In genomic region chr17:48597492-48597774, GRCh38 we compare ENCODE assay signal across 10 cellular contexts. TPM values are rescaled to one million over a fixed set of nuclear protein-coding genes. Genes with fewer than 3 reads are reported as not detected.
A peak's percentile ranks its signal among the peaks of the same experiment; 100 is the strongest.
DNase-seq lines count a peak whose midpoint lies in the region; ATAC-seq and TF ChIP-seq lines count a peak whose summit lies in the region.
"Had no signal": no experiment of that assay in that cellular context is flagged by ENCODE, and none has a peak within 500 bp of the region (broad histone marks: within the 10 kb centered on the region; RNA-seq: fewer than 3 reads in every experiment).

No MANE protein-coding gene starts in this region.

- CTCF ChIA-PET in A673 (lab: Charles Lee) (no interaction called here), mammary epithelial cell (lab: Charles Lee; ENCODE audit: low non-redundant PET) (no interaction called here)

- peaks cover 45% of the 10 kb centered on the region for H3K4me1 ChIP-seq in A673 (ENCODE audit: insufficient read depth, low read length, poor library complexity, severe bottlenecking)
- peaks cover 50% of the 10 kb centered on the region for H3K4me1 ChIP-seq in HUES6 (ENCODE audit: control insufficient read depth, insufficient read depth, low read length)
- peaks cover 32% of the 10 kb centered on the region for H3K4me1 ChIP-seq in mammary epithelial cell (ENCODE audit: insufficient read depth, low read length)

- H3K9me3 Mint-ChIP-seq in naive B cell = peaks cover 0 to 3% (median 0%) of the 10 kb centered on the region in 7 donors

- H4K20me1 ChIP-seq in mammary epithelial cell (ENCODE audit: insufficient read depth, low read length) = no peaks in the 10 kb centered on the region

- in situ Hi-C loops in mammary epithelial cell (cut with MboI; ENCODE audit: low sequenced_read_pairs in 2 of 2) = loop anchor here (10.0 kb wide), 2 partner anchors 383 to 443 kb away; no protein-coding TSS in a partner anchor

- H3K27me3 Mint-ChIP-seq in naive B cell = peaks cover 76 to 98% (median 89%) of the 10 kb centered on the region in 3 donors

- H3K9ac ChIP-seq in HUES6 (ENCODE audit: low read length) = peak overlapping the region; percentile 87
- no peak overlapping the region for H3K9ac ChIP-seq in mammary epithelial cell (ENCODE audit: insufficient read depth, low read length)

- H3K36me3 Mint-ChIP-seq in naive B cell = peaks cover 0 to 7% of the 10 kb centered on the region in 2 donors

- peak overlapping the region; percentile 50 for H3K4me3 ChIP-seq in A673 (ENCODE audit: low read depth, low read length, poor library complexity, severe bottlenecking)
- H3K4me3 ChIP-seq in HUES6 (ENCODE audit: low read depth, low read length) = peak overlapping the region; percentile 57
- H3K4me3 ChIP-seq in mammary epithelial cell (replicated peaks in 1 of 3; ENCODE audit: insufficient read depth in 1 of 3, low read depth in 2 of 3, low read length in 3 of 3) = peak overlapping the region; percentile 49 to 69 (median 57)
- H3K4me3 ChIP-seq in H7 (ENCODE audit: insufficient read depth, low read depth, low read length) = no peak overlapping the region

- peak overlapping the region; percentile 90 for H2AFZ ChIP-seq in mammary epithelial cell (ENCODE audit: low read depth, low read length)

- POLR2A ChIA-PET in A673 (lab: Charles Lee; ENCODE audit: low non-redundant PET) = no interaction called here

- peak overlapping the region in 4 of 6 donors; percentile 31 to 85 (median 56) for H3K27ac Mint-ChIP-seq in naive B cell

- BruUV-seq in A673 (replicated peaks; lab: Mats Ljungman, UMichigan) = no TSS peak
- no TSS peak for BruUV-seq in mammary epithelial cell (replicated peaks; lab: Mats Ljungman, UMichigan)

- ATAC-seq in naive B cell (ENCODE audit: low read depth in 2 of 2) = no peak
- no peak for ATAC-seq in HG02759 (IDR thresholded peaks at IDR 0.05; ENCODE audit: unreplicated experiment)

- H3K4me3 Mint-ChIP-seq in naive B cell = peak overlapping the region; percentile 77 to 93 (median 86)

- intact Hi-C loops in A673 (cut with micrococcal nuclease; ENCODE audit: unreplicated experiment) (no loop called here), mammary epithelial cell (cut with micrococcal nuclease) (no loop called here)

- no peak for TF ChIP-seq CTCF in A673 (conservative IDR thresholded peaks at IDR 0.05; ENCODE audit: low read depth, low read length)
- no peak for TF ChIP-seq CTCF in mammary epithelial cell (conservative IDR thresholded peaks at IDR 0.05 in 1 of 2, IDR thresholded peaks at IDR 0.05 in 1 of 2; ENCODE audit: extremely low read depth in 1 of 2, insufficient read depth in 1 of 2, low read depth in 1 of 2, low read length in 2 of 2)

- no peaks in the 10 kb centered on the region for H3K27me3 ChIP-seq in A673 (replicated peaks; ENCODE audit: insufficient read depth, low read depth, low read length, poor library complexity)
- H3K27me3 ChIP-seq in HUES6 (ENCODE audit: control insufficient read depth, insufficient read depth, low read length) = peaks cover 100% of the 10 kb centered on the region
- H3K27me3 ChIP-seq in mammary epithelial cell (ENCODE audit: insufficient read depth, low read length) = peaks cover 35% of the 10 kb centered on the region
- peaks cover 99% of the 10 kb centered on the region for H3K27me3 ChIP-seq in H7 (ENCODE audit: control insufficient read depth, insufficient read depth, low read length)

- H3K36me3 ChIP-seq in A673 (ENCODE audit: insufficient read depth, low read length, poor library complexity, severe bottlenecking) (peaks cover 9% of the 10 kb centered on the region), HUES6 (ENCODE audit: control insufficient read depth, insufficient read depth, low read length) (no peaks in the 10 kb centered on the region; the same call in 1 of the 2 replicates), mammary epithelial cell (ENCODE audit: insufficient read depth, low read length) (no peaks in the 10 kb centered on the region), H7 (replicated peaks; ENCODE audit: control insufficient read depth, insufficient read depth, low read length) (no peaks in the 10 kb centered on the region)

- H3K9me3 ChIP-seq in A673 (ENCODE audit: low read depth, low read length, poor library complexity, severe bottlenecking) (no peaks in the 10 kb centered on the region), HUES6 (ENCODE audit: control insufficient read depth, insufficient read depth, low read depth, low read length) (no peaks in the 10 kb centered on the region), mammary epithelial cell (replicated peaks; ENCODE audit: insufficient read depth, low read length) (no peaks in the 10 kb centered on the region)

- H3K4me2 ChIP-seq in mammary epithelial cell (ENCODE audit: insufficient read depth, low read depth, low read length) = peak overlapping the region; percentile 99

- peak overlapping the region; percentile 41 for H3K27ac ChIP-seq in A673 (ENCODE audit: low read depth, low read length, poor library complexity, severe bottlenecking)
- peak overlapping the region; percentile 25; the same call in 1 of the 2 replicates for H3K27ac ChIP-seq in HUES6 (ENCODE audit: low read depth, low read length)
- no peak overlapping the region for H3K27ac ChIP-seq in mammary epithelial cell (ENCODE audit: insufficient read depth, low read depth, low read length)

- dilution Hi-C loops in mammary epithelial cell (cut with HindIII; ENCODE audit: low sequenced_read_pairs) = no loop called here

- DNase-seq in A673 (ENCODE audit: low spot score) = no peak
- DNase-seq in mammary epithelial cell = no peak
- no peak for DNase-seq in naive B cell
- DNase-seq in HuH-7.5 (ENCODE audit: low spot score) = no peak
- DNase-seq in H7 = no peak
- DNase-seq in iPS-NIHi11 (ENCODE audit: low spot score) = no peak
- DNase-seq: effector CD4-positive, alpha-beta T cell had no signal

- no peaks in the 10 kb centered on the region for H3K79me2 ChIP-seq in mammary epithelial cell (ENCODE audit: insufficient read depth, low read length)

- 5% methylated on average over 13 of the region's 17 CpGs for WGBS in mammary epithelial cell (ENCODE audit: low coverage, missing lambda C conversion rate)

- H3K4me1 Mint-ChIP-seq in naive B cell = peaks cover 37 to 54% (median 49%) of the 10 kb centered on the region in 3 donors

RNA-seq across cellular contexts. Expression of gene HOXB5, which starts 3.9 kb away (rescaled TPM):
- total RNA-seq in A673 (2021) (5.9 and 6.4 TPM in 2 replicates), mammary epithelial cell (not detected)
- polyA plus RNA-seq in mammary epithelial cell (not detected), naive B cell (ENCODE audit: low read depth in 6 of 6) (not detected)
- not detected for polyA minus RNA-seq in mammary epithelial cell
- total RNA-seq in H7 (2014; rRNA removed; shearing (Covaris generic)) = not detected in 2 replicates

RNA-seq across cellular contexts. Expression of gene HOXB6, which starts 7.4 kb away (rescaled TPM):
- 19.8 and 27.6 TPM in 2 replicates for total RNA-seq in A673 (2021)
- under 1 TPM; under 0.01 to 0.59 TPM for total RNA-seq in mammary epithelial cell
- polyA plus RNA-seq in mammary epithelial cell = 0.49 TPM
- not detected for polyA minus RNA-seq in mammary epithelial cell
- not detected for polyA plus RNA-seq in naive B cell (ENCODE audit: low read depth in 6 of 6)
- not detected in 2 replicates for total RNA-seq in H7 (2014; rRNA removed; shearing (Covaris generic))

RNA-seq across cellular contexts. Expression of gene HOXB3, which starts 7.4 kb away (rescaled TPM):
- total RNA-seq in A673 (2021) = 40.7 and 46.1 TPM in 2 replicates
- total RNA-seq in mammary epithelial cell = 1 to 10 TPM; 1.5 to 5.2 TPM
- 2.6 TPM for polyA plus RNA-seq in mammary epithelial cell
- polyA minus RNA-seq in mammary epithelial cell = 0.67 TPM
- polyA plus RNA-seq in naive B cell (ENCODE audit: low read depth in 6 of 6) = under 1 TPM in 1 of 6 donors, not detected in 5; 0.05 TPM
- total RNA-seq in H7 (2014; rRNA removed; shearing (Covaris generic)) = 4.5 and 6.8 TPM in 2 replicates

RNA-seq across cellular contexts. Expression of gene HOXB7, which starts 13.4 kb away (rescaled TPM):
- total RNA-seq in A673 (2021) (32.2 and 37.9 TPM in 2 replicates), mammary epithelial cell (not detected)
- polyA plus RNA-seq in mammary epithelial cell (0.67 TPM), naive B cell (ENCODE audit: low read depth in 6 of 6) (under 1 TPM in 2 of 6 donors, not detected in 4; 0.24 to 0.58 TPM)
- polyA minus RNA-seq in mammary epithelial cell = not detected
- 0.45 TPM in 1 of 2 replicates, not detected in the other for total RNA-seq in H7 (2014; rRNA removed; shearing (Covaris generic))

RNA-seq across cellular contexts. Expression of gene HOXB8, which starts 17.7 kb away (rescaled TPM):
- total RNA-seq in A673 (2021) (13.1 and 16.3 TPM in 2 replicates), mammary epithelial cell (not detected)
- polyA plus RNA-seq in mammary epithelial cell (not detected), naive B cell (ENCODE audit: low read depth in 6 of 6) (not detected)
- not detected for polyA minus RNA-seq in mammary epithelial cell
- not detected in 2 replicates for total RNA-seq in H7 (2014; rRNA removed; shearing (Covaris generic))
- total RNA-seq: T-helper 1 cell treated with Interleukin-12 subunit alpha and Interleukin-12 subunit beta and Interleukin-4 antibody, amounts not matched to agents 30 ng/mL and 1 ng/mL, for 36 hours had no signal

Comparison
In these comparisons a context has a peak if more than half of its experiments do, and no peak if none do; other contexts are left out.
1. RNA of gene HOXB6, which starts 7.4 kb away (total RNA-seq): 19.8 to 27.6 TPM in A673; under 0.01 to 0.59 TPM in mammary epithelial cell and not detected in H7; every median in the first group is over 10 times any median in the second.